Comparison of ENCODE assay signal across 10 cellular contexts in genomic region chr4:85250852-85251251, GRCh38.
"Had no signal": no experiment of that assay in that cellular context is flagged by ENCODE, and none has a peak within 500 bp of the region (broad histone marks: within the 10 kb centered on the region; RNA-seq: fewer than 3 reads in every experiment).

No MANE protein-coding gene starts in this region.

- H3K36me3 ChIP-seq: HAP-1 had no signal

- H2AFZ ChIP-seq: GM23248 had no signal

- H3K27ac ChIP-seq: GM23248, KMS-11 had no signal

- ATAC-seq: HCT116 had no signal

- H3K9me3 ChIP-seq: HAP-1 had no signal

- H3K9ac ChIP-seq: GM23248, KMS-11 had no signal

- H3K4me3 ChIP-seq: GM23248, HAP-1 had no signal

- H3K4me1 ChIP-seq: HAP-1 had no signal

- FAIRE-seq: HTR-8/SVneo had no signal

- H3K4me2 ChIP-seq: KMS-11 had no signal

- DNase-seq: GM23248, GOT3, H7, HFFc6, Karpas-422, KBM-7 had no signal
